ENCODE assay signal across 1 cellular context in genomic region chr15:68341851-68342336, GRCh38.
TF ChIP-seq lines count a peak whose summit lies in the region.

No MANE protein-coding gene starts in this region.

TF ChIP-seq in SK-N-SH, 30 proteins besides CTCF, POLR2A, EP300 and RAD21 (continued from another document):
- TF ChIP-seq TAF1 (IDR thresholded peaks at IDR 0.05; ENCODE audit: borderline replicate concordance, low read depth, low read length) = no peak
- TF ChIP-seq GABPA (IDR thresholded peaks at IDR 0.05; ENCODE audit: low read depth) = no peak
- TF ChIP-seq EZH2phosphoT487 (IDR thresholded peaks at IDR 0.05; ENCODE audit: borderline replicate concordance, low read depth) = no peak
TF ChIP-seq in SK-N-SH: peak in this region for 0.
